ENCODE assay signal across 8 cellular contexts in the genomic region with DNA sequence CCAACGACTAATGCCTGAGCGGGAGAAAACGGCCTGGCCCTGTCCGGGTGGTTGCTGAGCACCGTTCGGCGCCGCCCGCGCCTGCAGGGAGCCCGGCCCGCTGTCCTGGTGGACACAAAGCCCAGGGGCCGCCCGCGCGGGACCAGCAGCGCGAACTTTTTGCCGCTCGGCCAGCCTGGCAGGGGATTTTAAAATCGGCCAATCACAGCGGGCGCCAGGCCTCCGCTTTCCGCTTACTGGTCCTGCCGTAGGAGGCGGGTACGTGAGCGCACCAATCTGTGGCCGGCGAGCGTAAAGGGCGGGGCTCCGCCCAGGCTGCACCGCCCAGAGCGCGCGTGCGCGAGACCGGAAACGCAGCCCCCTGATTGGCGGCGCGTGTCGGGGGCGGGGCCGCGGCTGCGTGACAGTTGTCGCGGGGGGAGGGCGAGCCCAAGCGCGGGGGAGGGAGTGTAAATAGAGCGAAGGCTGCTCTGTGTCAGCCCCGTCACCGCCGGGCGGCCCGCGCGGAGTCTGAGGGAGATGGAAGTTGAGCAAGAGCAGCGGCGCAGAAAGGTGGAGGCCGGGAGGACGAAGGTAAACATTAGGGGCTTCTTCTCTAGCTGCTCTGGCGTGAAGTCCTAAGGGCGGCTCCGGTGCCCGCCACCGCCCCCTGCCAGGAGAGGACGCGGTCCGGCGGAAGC. TPM values are rescaled to one million over a fixed set of nuclear protein-coding genes. Genes with fewer than 3 reads are reported as not detected.
DNase-seq lines count a peak whose midpoint lies in the region; ATAC-seq lines count a peak whose summit lies in the region.

A gene (minus strand): TSS at position 161 of the 680 bp plus-strand sequence. CDS start 1,132 bp downstream, outside the sequence.
A gene with protein sequence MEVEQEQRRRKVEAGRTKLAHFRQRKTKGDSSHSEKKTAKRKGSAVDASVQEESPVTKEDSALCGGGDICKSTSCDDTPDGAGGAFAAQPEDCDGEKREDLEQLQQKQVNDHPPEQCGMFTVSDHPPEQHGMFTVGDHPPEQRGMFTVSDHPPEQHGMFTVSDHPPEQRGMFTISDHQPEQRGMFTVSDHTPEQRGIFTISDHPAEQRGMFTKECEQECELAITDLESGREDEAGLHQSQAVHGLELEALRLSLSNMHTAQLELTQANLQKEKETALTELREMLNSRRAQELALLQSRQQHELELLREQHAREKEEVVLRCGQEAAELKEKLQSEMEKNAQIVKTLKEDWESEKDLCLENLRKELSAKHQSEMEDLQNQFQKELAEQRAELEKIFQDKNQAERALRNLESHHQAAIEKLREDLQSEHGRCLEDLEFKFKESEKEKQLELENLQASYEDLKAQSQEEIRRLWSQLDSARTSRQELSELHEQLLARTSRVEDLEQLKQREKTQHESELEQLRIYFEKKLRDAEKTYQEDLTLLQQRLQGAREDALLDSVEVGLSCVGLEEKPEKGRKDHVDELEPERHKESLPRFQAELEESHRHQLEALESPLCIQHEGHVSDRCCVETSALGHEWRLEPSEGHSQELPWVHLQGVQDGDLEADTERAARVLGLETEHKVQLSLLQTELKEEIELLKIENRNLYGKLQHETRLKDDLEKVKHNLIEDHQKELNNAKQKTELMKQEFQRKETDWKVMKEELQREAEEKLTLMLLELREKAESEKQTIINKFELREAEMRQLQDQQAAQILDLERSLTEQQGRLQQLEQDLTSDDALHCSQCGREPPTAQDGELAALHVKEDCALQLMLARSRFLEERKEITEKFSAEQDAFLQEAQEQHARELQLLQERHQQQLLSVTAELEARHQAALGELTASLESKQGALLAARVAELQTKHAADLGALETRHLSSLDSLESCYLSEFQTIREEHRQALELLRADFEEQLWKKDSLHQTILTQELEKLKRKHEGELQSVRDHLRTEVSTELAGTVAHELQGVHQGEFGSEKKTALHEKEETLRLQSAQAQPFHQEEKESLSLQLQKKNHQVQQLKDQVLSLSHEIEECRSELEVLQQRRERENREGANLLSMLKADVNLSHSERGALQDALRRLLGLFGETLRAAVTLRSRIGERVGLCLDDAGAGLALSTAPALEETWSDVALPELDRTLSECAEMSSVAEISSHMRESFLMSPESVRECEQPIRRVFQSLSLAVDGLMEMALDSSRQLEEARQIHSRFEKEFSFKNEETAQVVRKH (N-terminal part only) (plus strand): TSS at position 447 of the 680 bp plus-strand sequence. CDS start 73 bp downstream, at position 520.

- peak; percentile 99 for DNase-seq in COLO668 (lab: John Stamatoyannopoulos, UW; ENCODE audit: unreplicated experiment)
- peak; percentile 92 for DNase-seq in HT-29 (ENCODE audit: low spot score)
- DNase-seq in NK-92 treated with Interleukin-12 subunit alpha and Interleukin-12 subunit beta, amount 100 ng/mL, for 24 hours (lab: John Stamatoyannopoulos, UW): peak; percentile 96
- peak; percentile 93 to 95 for DNase-seq in activated CD8-positive, alpha-beta memory T cell treated with anti-CD3 and anti-CD28 coated beads for 1 hour (ENCODE audit: extremely low read depth in 1 of 2, low read depth in 1 of 2)
- peak; percentile 96 for DNase-seq in effector CD8-positive, alpha-beta T cell (lab: John Stamatoyannopoulos, UW)
- DNase-seq in lung microvascular endothelial cell (ENCODE audit: low read depth in 2 of 2): peak; percentile 98 to 99
- peak; percentile 95 for DNase-seq in stimulated activated CD4-positive, alpha-beta T cell treated with anti-CD3 and anti-CD28 coated beads, TNF-alpha, amount 100 ng/mL, for 4 hours (ENCODE audit: low read depth in 3 of 3)

- ATAC-seq in GM21360 (IDR thresholded peaks at IDR 0.05; ENCODE audit: unreplicated experiment): peak; percentile 75

RNA-seq across cellular contexts. Expression of the first gene that starts in this region (rescaled TPM):
- 14.7 and 17.2 TPM in 2 replicates for total RNA-seq in HT-29 (2014; rRNA removed; shearing (Covaris generic))
- 0.79 and 2.0 TPM in 2 replicates for total RNA-seq in lung microvascular endothelial cell

RNA-seq across cellular contexts. Expression of the second gene that starts in this region (rescaled TPM):
- 33.9 and 51.3 TPM in 2 replicates for total RNA-seq in HT-29 (2014; rRNA removed; shearing (Covaris generic))
- 10.7 and 15.1 TPM in 2 replicates for total RNA-seq in lung microvascular endothelial cell

Comparison
In these comparisons a context has a peak if more than half of its experiments do, and no peak if none do; other contexts are left out.
1. Peak in every context shown above with its lines: DNase-seq and ATAC-seq.